ENCODE assay signal across 8 cellular contexts in genomic region chr6:43334466-43335095, GRCh38. TPM values are rescaled to one million over a fixed set of nuclear protein-coding genes. Genes with fewer than 3 reads are reported as not detected.
DNase-seq lines count a peak whose midpoint lies in the region; ATAC-seq and TF ChIP-seq lines count a peak whose summit lies in the region.

No MANE protein-coding gene starts in this region.

- H3K27ac ChIP-seq in mammary epithelial cell (ENCODE audit: insufficient read depth, low read depth, low read length) (no peak overlapping the region), right lobe of liver (no peak overlapping the region)

- CTCF ChIA-PET in mammary epithelial cell (lab: Charles Lee; ENCODE audit: low non-redundant PET): interaction anchor here (0.6 to 0.9 kb wide), 3 partner anchors 71 to 128 kb away, joined by 3 to 4 read pairs (median 4); no protein-coding TSS in a partner anchor

- no peak for ATAC-seq in activated T-cell treated with anti-CD3 and anti-CD28 coated beads, Interleukin-2, amount 50 U/mL, for 72 hours (replicated peaks in 1 of 2)
- peak; percentile 67 to 81 (median 76) for ATAC-seq in right lobe of liver

- BruUV-seq in mammary epithelial cell (replicated peaks; lab: Mats Ljungman, UMichigan): no TSS peak

- H3K4me3 ChIP-seq in mammary epithelial cell (replicated peaks in 1 of 3; ENCODE audit: insufficient read depth in 1 of 3, low read depth in 2 of 3, low read length in 3 of 3) (no peak overlapping the region), right lobe of liver (no peak overlapping the region)

- 13% methylated on average over 2 of the region's 2 CpGs for WGBS in mammary epithelial cell (ENCODE audit: low coverage, missing lambda C conversion rate)
- 82% methylated on average over 2 of the region's 2 CpGs for WGBS in right lobe of liver (ENCODE audit: insufficient coverage, low coverage, low lambda C conversion rate, missing lambda C conversion rate)

- in situ Hi-C loops in mammary epithelial cell (cut with MboI; ENCODE audit: low sequenced_read_pairs in 2 of 2): loop anchor here (5.0 to 10.0 kb wide), 2 partner anchors 70 to 72 kb away; no protein-coding TSS in a partner anchor

- H4K20me1 ChIP-seq in mammary epithelial cell (ENCODE audit: insufficient read depth, low read length): no peaks in the 10 kb centered on the region

- intact Hi-C loops in mammary epithelial cell (cut with micrococcal nuclease) (loop anchor here (1.0 to 5.0 kb wide), 6 partner anchors 71 to 433 kb away; partner anchors contain the start of gene SRF), right lobe of liver (cut with DNase I) (no loop called here)

- H3K4me2 ChIP-seq in mammary epithelial cell (ENCODE audit: insufficient read depth, low read depth, low read length): no peak overlapping the region

- H3K9me3 ChIP-seq in mammary epithelial cell (replicated peaks; ENCODE audit: insufficient read depth, low read length) (no peaks in the 10 kb centered on the region), right lobe of liver (no peaks in the 10 kb centered on the region)

- H2AFZ ChIP-seq in mammary epithelial cell (ENCODE audit: low read depth, low read length): no peak overlapping the region

- H3K27ac Mint-ChIP-seq in activated T-cell treated with anti-CD3 and anti-CD28 coated beads, Interleukin-2, amount 50 U/mL, for 72 hours: peak overlapping the region; percentile 36

- no peak for TF ChIP-seq POLR2A in right lobe of liver (IDR thresholded peaks at IDR 0.05)

- no peaks in the 10 kb centered on the region for H3K79me2 ChIP-seq in mammary epithelial cell (ENCODE audit: insufficient read depth, low read length)

- no peaks in the 10 kb centered on the region for H3K27me3 ChIP-seq in mammary epithelial cell (ENCODE audit: insufficient read depth, low read length)
- H3K27me3 ChIP-seq in right lobe of liver: no peaks in the 10 kb centered on the region

- H3K4me3 Mint-ChIP-seq in activated T-cell treated with anti-CD3 and anti-CD28 coated beads, Interleukin-2, amount 50 U/mL, for 72 hours: no peak overlapping the region

- peaks cover 15% of the 10 kb centered on the region for H3K36me3 ChIP-seq in mammary epithelial cell (ENCODE audit: insufficient read depth, low read length)
- H3K36me3 ChIP-seq in right lobe of liver: peaks cover 0 to 7% (median 1%) of the 10 kb centered on the region in 4 donors

- dilution Hi-C loops in mammary epithelial cell (cut with HindIII; ENCODE audit: low sequenced_read_pairs): no loop called here

- H3K36me3 Mint-ChIP-seq in activated T-cell treated with anti-CD3 and anti-CD28 coated beads, Interleukin-2, amount 50 U/mL, for 72 hours (ENCODE audit: insufficient read depth in 2 of 2): peaks cover 2 to 3% of the 10 kb centered on the region in 2 donors

- peaks cover 21% of the 10 kb centered on the region for H3K4me1 Mint-ChIP-seq in activated T-cell treated with anti-CD3 and anti-CD28 coated beads, Interleukin-2, amount 50 U/mL, for 72 hours (ENCODE audit: low read depth)

- TF ChIP-seq CTCF in mammary epithelial cell (conservative IDR thresholded peaks at IDR 0.05 in 1 of 2, IDR thresholded peaks at IDR 0.05 in 1 of 2; ENCODE audit: extremely low read depth in 1 of 2, insufficient read depth in 1 of 2, low read depth in 1 of 2, low read length in 2 of 2) (peak; percentile 58 to 67), right lobe of liver (IDR thresholded peaks at IDR 0.05) (peak; percentile 28 to 49 (median 44))

- no peak overlapping the region for H3K9ac ChIP-seq in mammary epithelial cell (ENCODE audit: insufficient read depth, low read length)

- H3K27me3 Mint-ChIP-seq in activated T-cell treated with anti-CD3 and anti-CD28 coated beads, Interleukin-2, amount 50 U/mL, for 72 hours (ENCODE audit: low read depth): no peaks in the 10 kb centered on the region

- no peaks in the 10 kb centered on the region for H3K4me1 ChIP-seq in mammary epithelial cell (ENCODE audit: insufficient read depth, low read length)
- H3K4me1 ChIP-seq in right lobe of liver: no peaks in the 10 kb centered on the region

- no peaks in the 10 kb centered on the region for H3K9me3 Mint-ChIP-seq in activated T-cell treated with anti-CD3 and anti-CD28 coated beads, Interleukin-2, amount 50 U/mL, for 72 hours

- no peak for DNase-seq in activated T-cell treated with anti-CD3 and anti-CD28 coated beads, Interleukin-2, amount 50 U/mL, for 72 hours
- DNase-seq in activated T-cell treated with anti-CD3 and anti-CD28 coated beads for 4 hours: no peak
- DNase-seq in NCI-H2196 treated with DMSO at 0.1 percent for 48 hours (lab: John Stamatoyannopoulos, UW; ENCODE audit: unreplicated experiment): peak; percentile 69
- peak; percentile 47 for DNase-seq in mammary epithelial cell
- no peak for DNase-seq in right lobe of liver
- no peak for DNase-seq in ecto neural progenitor cell (ENCODE audit: low spot score)
- no peak for DNase-seq in T-helper 2 cell
- no peak for DNase-seq in pons (ENCODE audit: low spot score)

RNA-seq across cellular contexts. Expression of gene CRIP3, which starts 26.0 kb away (rescaled TPM):
- total RNA-seq in activated T-cell treated with anti-CD3 and anti-CD28 coated beads, Interleukin-2, amount 50 U/mL, for 72 hours: under 1 TPM; 0.82 to 0.90 TPM
- under 1 TPM in 1 of 2 donors, not detected in 1; 0.50 TPM for total RNA-seq in mammary epithelial cell
- 0.39 TPM for polyA plus RNA-seq in mammary epithelial cell
- not detected for polyA minus RNA-seq in mammary epithelial cell
- total RNA-seq in right lobe of liver: 1 to 10 TPM; 2.1 to 7.9 (median 5.2) TPM

RNA-seq across cellular contexts. Expression of gene ZNF318, which starts 34.9 kb away (rescaled TPM):
- total RNA-seq in activated T-cell treated with anti-CD3 and anti-CD28 coated beads, Interleukin-2, amount 50 U/mL, for 72 hours: 10 to 100 TPM; 14.4 to 14.5 TPM
- total RNA-seq in mammary epithelial cell (10 to 100 TPM; 14.8 to 15.9 TPM), right lobe of liver (10 to 100 TPM in 2 of 6 experiments, 1 to 10 TPM in 4; 8.8 to 13.3 (median 9.1) TPM)
- polyA plus RNA-seq in mammary epithelial cell: 17.4 TPM
- polyA minus RNA-seq in mammary epithelial cell: 49.8 TPM

RNA-seq across cellular contexts. Expression of gene SLC22A7, which starts 36.5 kb away (rescaled TPM):
- total RNA-seq in activated T-cell treated with anti-CD3 and anti-CD28 coated beads, Interleukin-2, amount 50 U/mL, for 72 hours: not detected
- not detected for total RNA-seq in mammary epithelial cell
- not detected for polyA plus RNA-seq in mammary epithelial cell
- polyA minus RNA-seq in mammary epithelial cell: not detected
- 100 to 1,000 TPM; 145 to 348 (median 185) TPM for total RNA-seq in right lobe of liver

Comparison
In these comparisons a context has a peak if more than half of its experiments do, and no peak if none do; other contexts are left out.
1. ATAC-seq: peak in right lobe of liver (4 of 4); none in activated T-cell treated with anti-CD3 and anti-CD28 coated beads, Interleukin-2, amount 50 U/mL, for 72 hours (0 of 2).
2. DNase-seq: peak in NCI-H2196 treated with DMSO at 0.1 percent for 48 hours (single experiment) and mammary epithelial cell (single experiment); none in activated T-cell treated with anti-CD3 and anti-CD28 coated beads, Interleukin-2, amount 50 U/mL, for 72 hours (0 of 2), activated T-cell treated with anti-CD3 and anti-CD28 coated beads for 4 hours (single experiment), right lobe of liver (0 of 3), ecto neural progenitor cell (single experiment), T-helper 2 cell (0 of 5) and pons (single experiment).
3. RNA of gene SLC22A7, which starts 36.5 kb away (total RNA-seq): 145 to 348 TPM in right lobe of liver; not detected in activated T-cell treated with anti-CD3 and anti-CD28 coated beads, Interleukin-2, amount 50 U/mL, for 72 hours and not detected in mammary epithelial cell; every median in the first group is over 100 times any median in the second.